In genomic region chr18:43879350-43879749, GRCh38 we compare ENCODE assay signal across 18 cellular contexts.
DNase-seq lines count a peak whose midpoint lies in the region; ATAC-seq and TF ChIP-seq lines count a peak whose summit lies in the region.
"Had no signal": no experiment of that assay in that cellular context is flagged by ENCODE, and none has a peak within 500 bp of the region (broad histone marks: within the 10 kb centered on the region; RNA-seq: fewer than 3 reads in every experiment).

No MANE protein-coding gene starts in this region.

- no peak overlapping the region for H3K27ac ChIP-seq in A673 (ENCODE audit: low read depth, low read length, poor library complexity, severe bottlenecking)

- no peaks in the 10 kb centered on the region for H3K27me3 Mint-ChIP-seq in natural killer cell treated with Interleukin-12 subunit alpha and Interleukin-12 subunit beta and Interleukin-15 and Interleukin-18, amount 100 ng/mL, for 72 hours
- no peaks in the 10 kb centered on the region for H3K27me3 Mint-ChIP-seq in activated T-helper 17 cell treated with anti-CD3 and anti-CD28 coated beads, Interleukin-2, amount 50 U/mL, for 72 hours
- H3K27me3 Mint-ChIP-seq: CD4-positive, CD25-positive, alpha-beta regulatory T cell; CD8-positive, alpha-beta memory T cell had no signal

- no peak overlapping the region for H3K4me3 Mint-ChIP-seq in natural killer cell treated with Interleukin-12 subunit alpha and Interleukin-12 subunit beta and Interleukin-15 and Interleukin-18, amount 100 ng/mL, for 72 hours
- H3K4me3 Mint-ChIP-seq in activated T-helper 17 cell treated with anti-CD3 and anti-CD28 coated beads, Interleukin-2, amount 50 U/mL, for 72 hours = no peak overlapping the region
- H3K4me3 Mint-ChIP-seq: CD4-positive, CD25-positive, alpha-beta regulatory T cell; CD8-positive, alpha-beta memory T cell; GM23338 had no signal

- no peak overlapping the region for H3K27ac Mint-ChIP-seq in natural killer cell treated with Interleukin-12 subunit alpha and Interleukin-12 subunit beta and Interleukin-15 and Interleukin-18, amount 100 ng/mL, for 72 hours
- H3K27ac Mint-ChIP-seq in activated T-helper 17 cell treated with anti-CD3 and anti-CD28 coated beads, Interleukin-2, amount 50 U/mL, for 72 hours = no peak overlapping the region
- H3K27ac Mint-ChIP-seq: CD4-positive, CD25-positive, alpha-beta regulatory T cell; CD8-positive, alpha-beta memory T cell; GM23338 had no signal

- H3K4me1 Mint-ChIP-seq in natural killer cell treated with Interleukin-12 subunit alpha and Interleukin-12 subunit beta and Interleukin-15 and Interleukin-18, amount 100 ng/mL, for 72 hours (ENCODE audit: low read depth in 2 of 2) = no peaks in the 10 kb centered on the region
- H3K4me1 Mint-ChIP-seq in activated T-helper 17 cell treated with anti-CD3 and anti-CD28 coated beads, Interleukin-2, amount 50 U/mL, for 72 hours = no peaks in the 10 kb centered on the region
- H3K4me1 Mint-ChIP-seq: CD4-positive, CD25-positive, alpha-beta regulatory T cell; CD8-positive, alpha-beta memory T cell had no signal

- no peaks in the 10 kb centered on the region for H3K9me3 ChIP-seq in A673 (ENCODE audit: low read depth, low read length, poor library complexity, severe bottlenecking)
- H3K9me3 ChIP-seq: BE2C had no signal

- no peak for TF ChIP-seq CTCF in A673 (conservative IDR thresholded peaks at IDR 0.05; ENCODE audit: low read depth, low read length)
- no peak for TF ChIP-seq CTCF in foreskin fibroblast (IDR thresholded peaks at IDR 0.05; ENCODE audit: low read depth, low read length)

- peaks cover 7% of the 10 kb centered on the region for H3K9me3 Mint-ChIP-seq in natural killer cell treated with Interleukin-12 subunit alpha and Interleukin-12 subunit beta and Interleukin-15 and Interleukin-18, amount 100 ng/mL, for 72 hours
- H3K9me3 Mint-ChIP-seq in activated T-helper 17 cell treated with anti-CD3 and anti-CD28 coated beads, Interleukin-2, amount 50 U/mL, for 72 hours = peaks cover 23% of the 10 kb centered on the region
- H3K9me3 Mint-ChIP-seq: GM23338 had no signal

- no TSS peak for BruUV-seq in A673 (replicated peaks; lab: Mats Ljungman, UMichigan)

- no peaks in the 10 kb centered on the region for H3K36me3 ChIP-seq in A673 (ENCODE audit: insufficient read depth, low read length, poor library complexity, severe bottlenecking)
- H3K36me3 ChIP-seq: BE2C had no signal

- intact Hi-C loops in A673 (cut with micrococcal nuclease; ENCODE audit: unreplicated experiment) = no loop called here

- no peaks in the 10 kb centered on the region for H3K36me3 Mint-ChIP-seq in natural killer cell treated with Interleukin-12 subunit alpha and Interleukin-12 subunit beta and Interleukin-15 and Interleukin-18, amount 100 ng/mL, for 72 hours
- no peaks in the 10 kb centered on the region for H3K36me3 Mint-ChIP-seq in activated T-helper 17 cell treated with anti-CD3 and anti-CD28 coated beads, Interleukin-2, amount 50 U/mL, for 72 hours (ENCODE audit: low read depth)
- H3K36me3 Mint-ChIP-seq: CD4-positive, CD25-positive, alpha-beta regulatory T cell; CD8-positive, alpha-beta memory T cell had no signal

- H3K27me3 ChIP-seq in A673 (replicated peaks; ENCODE audit: insufficient read depth, low read depth, low read length, poor library complexity) = no peaks in the 10 kb centered on the region
- H3K27me3 ChIP-seq: BE2C had no signal

- ATAC-seq in SK-N-SH treated with all-trans-retinoic acid at 6 μM for 48 hours = peak; percentile 75
- ATAC-seq in natural killer cell treated with Interleukin-12 subunit alpha and Interleukin-12 subunit beta and Interleukin-15 and Interleukin-18, amount 100 ng/mL, for 72 hours = no peak
- ATAC-seq in activated T-helper 17 cell treated with anti-CD3 and anti-CD28 coated beads, Interleukin-2, amount 50 U/mL, for 72 hours (replicated peaks) = no peak
- ATAC-seq: GM12878, GM23338 had no signal

- CTCF ChIA-PET in A673 (lab: Charles Lee) = no interaction called here

- no peaks in the 10 kb centered on the region for H3K4me1 ChIP-seq in A673 (ENCODE audit: insufficient read depth, low read length, poor library complexity, severe bottlenecking)

- H3K4me3 ChIP-seq in A673 (ENCODE audit: low read depth, low read length, poor library complexity, severe bottlenecking) (no peak overlapping the region), foreskin fibroblast (ENCODE audit: low read depth in 1 of 2, low read length in 2 of 2) (no peak overlapping the region)
- H3K4me3 ChIP-seq: GM12878, GM23338 had no signal

- POLR2A ChIA-PET in A673 (lab: Charles Lee; ENCODE audit: low non-redundant PET) = no interaction called here

- DNase-seq in A673 (ENCODE audit: low spot score) (peak; percentile 11), NCI-H524 treated with DMSO at 0.1 percent for 48 hours (lab: John Stamatoyannopoulos, UW) (peak; percentile 86), foreskin fibroblast (peak; percentile 35 to 69), DMS 273 (lab: John Stamatoyannopoulos, UW; ENCODE audit: unreplicated experiment) (no peak)
- DNase-seq in natural killer cell treated with Interleukin-12 subunit alpha and Interleukin-12 subunit beta and Interleukin-15 and Interleukin-18, amount 100 ng/mL, for 72 hours (ENCODE audit: low spot score) = no peak
- DNase-seq in NK-92 treated with Interleukin-12 subunit alpha and Interleukin-12 subunit beta, amount 100 ng/mL, for 24 hours (lab: John Stamatoyannopoulos, UW) = no peak
- DNase-seq: ACHN; BE2C; C1 segment of cervical spinal cord; CD4-positive, CD25-positive, alpha-beta regulatory T cell; CD8-positive, alpha-beta memory T cell; COR-L47; DMS79 treated with DMSO at 0.1 percent for 48 hours; HCEC 1CT had no signal

TF ChIP-seq in SK-N-SH treated with all-trans-retinoic acid at 6 μM for 48 hours, 23 proteins besides CTCF, POLR2A, EP300 and RAD21:
- no peak for TF ChIP-seq OSR1 (CRISPR knock-in tag; IDR thresholded peaks at IDR 0.05)
- TF ChIP-seq SNAI2 (CRISPR knock-in tag; IDR thresholded peaks at IDR 0.05) = no peak
- TF ChIP-seq ZNF70 (CRISPR knock-in tag; IDR thresholded peaks at IDR 0.05) = no peak
- TF ChIP-seq TOX (CRISPR knock-in tag; IDR thresholded peaks at IDR 0.05; ENCODE audit: borderline replicate concordance) = peak; percentile 82; the same call in 1 of the 2 replicates
- TF ChIP-seq ZFP30 (CRISPR knock-in tag; IDR thresholded peaks at IDR 0.05) = no peak
- no peak for TF ChIP-seq RARB (CRISPR knock-in tag; IDR thresholded peaks at IDR 0.05)
- no peak for TF ChIP-seq TCF4 (CRISPR knock-in tag; IDR thresholded peaks at IDR 0.05; ENCODE audit: borderline replicate concordance)

Comparison
In these comparisons a context has a peak if more than half of its experiments do, and no peak if none do; other contexts are left out.
1. DNase-seq: peak in A673 (single experiment), NCI-H524 treated with DMSO at 0.1 percent for 48 hours (single experiment) and foreskin fibroblast (2 of 2); none in natural killer cell treated with Interleukin-12 subunit alpha and Interleukin-12 subunit beta and Interleukin-15 and Interleukin-18, amount 100 ng/mL, for 72 hours (single experiment), DMS 273 (single experiment) and NK-92 treated with Interleukin-12 subunit alpha and Interleukin-12 subunit beta, amount 100 ng/mL, for 24 hours (single experiment).